11 cellular contexts compared by ENCODE assay signal in the genomic region with DNA sequence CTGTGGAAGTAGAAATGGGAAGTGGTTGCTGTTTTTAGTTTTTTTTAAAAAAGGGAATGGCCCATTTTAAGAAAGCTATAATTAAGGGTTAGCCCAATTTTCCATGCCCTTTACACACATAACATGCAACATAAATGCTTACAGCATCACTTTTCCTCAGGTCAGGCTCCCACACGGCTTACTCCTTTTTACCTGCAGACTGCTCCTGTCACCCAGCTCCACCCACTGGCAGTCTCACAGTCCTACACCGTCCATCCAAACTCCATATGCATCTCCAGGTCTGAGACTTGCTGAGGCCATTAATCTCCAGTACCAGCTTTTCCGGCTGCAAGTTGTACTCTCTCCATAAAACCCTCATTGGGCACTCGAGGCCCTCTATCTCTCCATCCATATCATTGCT. TPM values are rescaled to one million over a fixed set of nuclear protein-coding genes. Genes with fewer than 3 reads are reported as not detected.
DNase-seq lines count a peak whose midpoint lies in the region; ATAC-seq, FAIRE-seq and TF ChIP-seq lines count a peak whose summit lies in the region.
"Had no signal": no experiment of that assay in that cellular context is flagged by ENCODE, and none has a peak within 500 bp of the region (broad histone marks: within the 10 kb centered on the region; RNA-seq: fewer than 3 reads in every experiment).

No MANE protein-coding gene starts in this region.

- H2AK5ac ChIP-seq in neuronal stem cell (ENCODE audit: low read depth, low read length): no peak overlapping the region

- intact Hi-C loops in HCT116 (cut with micrococcal nuclease) (no loop called here), posterior vena cava (cut with DNase I) (no loop called here), ovary (cut with DNase I) (no loop called here)

- no peak overlapping the region for H3K14ac ChIP-seq in neuronal stem cell (ENCODE audit: low read length)

- no peak overlapping the region for H3K4ac ChIP-seq in neuronal stem cell (ENCODE audit: low read length)

- H2BK12ac ChIP-seq in neuronal stem cell (ENCODE audit: low read length): no peak overlapping the region

- no peak overlapping the region for H4K91ac ChIP-seq in neuronal stem cell (ENCODE audit: low read depth, low read length, poor library complexity)

- H3K36me3 ChIP-seq in HCT116 (ENCODE audit: control insufficient read depth in 1 of 2, insufficient read depth in 2 of 2, low read length in 2 of 2): no peaks in the 10 kb centered on the region
- no peaks in the 10 kb centered on the region for H3K36me3 ChIP-seq in NT2/D1 (ENCODE audit: insufficient read depth, insufficient read length, low read length)
- H3K36me3 ChIP-seq in keratinocyte (ENCODE audit: control insufficient read depth in 2 of 2, extremely low read depth in 1 of 2, insufficient read depth in 2 of 2, low read length in 2 of 2): no peaks in the 10 kb centered on the region
- H3K36me3 ChIP-seq in neuronal stem cell (replicated peaks in 1 of 2; ENCODE audit: control insufficient read depth in 2 of 2, insufficient read depth in 2 of 2, low read length in 2 of 2): no peaks in the 10 kb centered on the region
- no peaks in the 10 kb centered on the region for H3K36me3 ChIP-seq in ovary
- H3K36me3 ChIP-seq: cardiac muscle cell had no signal

- TF ChIP-seq EP300 in ovary (IDR thresholded peaks at IDR 0.05): no peak

- H3K27me3 ChIP-seq in HCT116 (ENCODE audit: insufficient read depth, low read length) (no peaks in the 10 kb centered on the region), NT2/D1 (ENCODE audit: insufficient read depth, insufficient read length) (no peaks in the 10 kb centered on the region), keratinocyte (ENCODE audit: control insufficient read depth, extremely low read depth, insufficient read depth, low read length) (no peaks in the 10 kb centered on the region), neuronal stem cell (ENCODE audit: control insufficient read depth in 3 of 3, insufficient read depth in 3 of 3, low read depth in 1 of 3, low read length in 3 of 3) (no peaks in the 10 kb centered on the region), ovary (no peaks in the 10 kb centered on the region)
- H3K27me3 ChIP-seq: cardiac muscle cell had no signal

- dilution Hi-C loops in keratinocyte (cut with MboI; ENCODE audit: extremely low pct_ligation_motif_present, low sequenced_read_pairs): no loop called here

- no peak overlapping the region for H3K27ac ChIP-seq in HCT116 (ENCODE audit: low read depth, low read length)
- no peak overlapping the region for H3K27ac ChIP-seq in keratinocyte (ENCODE audit: control insufficient read depth, insufficient read depth, low read length)
- H3K27ac ChIP-seq in neuronal stem cell (replicated peaks; ENCODE audit: low read length): no peak overlapping the region
- H3K27ac ChIP-seq in ovary: no peak overlapping the region
- H3K27ac ChIP-seq: cardiac muscle cell, SK-N-MC had no signal

- no peak overlapping the region for H3K23ac ChIP-seq in neuronal stem cell (ENCODE audit: low read depth, low read length, poor library complexity)

- H3K4me1 ChIP-seq in HCT116 (ENCODE audit: control insufficient read depth in 1 of 2, insufficient read depth in 2 of 2, low read length in 2 of 2): no peaks in the 10 kb centered on the region
- H3K4me1 ChIP-seq in NT2/D1 (ENCODE audit: insufficient read depth, insufficient read length): no peaks in the 10 kb centered on the region
- no peaks in the 10 kb centered on the region for H3K4me1 ChIP-seq in keratinocyte (ENCODE audit: control insufficient read depth, extremely low read depth, insufficient read depth, low read length)
- H3K4me1 ChIP-seq in neuronal stem cell (ENCODE audit: control insufficient read depth in 2 of 2, insufficient read depth in 1 of 2, low read depth in 1 of 2, low read length in 2 of 2): no peaks in the 10 kb centered on the region
- H3K4me1 ChIP-seq in ovary (ENCODE audit: insufficient read depth): peaks cover 2% of the 10 kb centered on the region

- peak; percentile 100 for ATAC-seq in HCT116

- BruUV-seq in HCT116 (replicated peaks; lab: Mats Ljungman, UMichigan): no TSS peak

- no peak overlapping the region for H2BK15ac ChIP-seq in neuronal stem cell (ENCODE audit: low read length)

- H3K4me3 ChIP-seq in HCT116 (replicated peaks in 1 of 2; ENCODE audit: low read depth in 1 of 2, low read length in 2 of 2): no peak overlapping the region
- no peak overlapping the region for H3K4me3 ChIP-seq in NT2/D1 (ENCODE audit: insufficient read length, low read depth)
- H3K4me3 ChIP-seq in keratinocyte (ENCODE audit: control insufficient read depth in 2 of 3, extremely low read depth in 1 of 3, insufficient read depth in 2 of 3, low read depth in 1 of 3, low read length in 3 of 3): no peak overlapping the region
- H3K4me3 ChIP-seq in neuronal stem cell (ENCODE audit: low read length in 2 of 2): no peak overlapping the region
- no peak overlapping the region for H3K4me3 ChIP-seq in ovary
- H3K4me3 ChIP-seq: cardiac muscle cell, SK-N-MC had no signal

- no peaks in the 10 kb centered on the region for H3K9me2 ChIP-seq in HCT116 (ENCODE audit: insufficient read depth)

- POLR2A ChIA-PET in GM10248 (lab: Yijun Ruan, JAX): no interaction called here
- POLR2A ChIA-PET in HCT116 (lab: Charles Lee): no interaction called here

- CTCF ChIA-PET in GM10248 (lab: Yijun Ruan, JAX) (interaction anchor here (0.8 to 2.7 kb wide), 6 partner anchors 9 to 74 kb away, joined by 4 to 11 read pairs (median 6); no protein-coding TSS in a partner anchor), HCT116 (lab: Charles Lee) (interaction anchor here (0.7 to 2.4 kb wide), 9 partner anchors 10 to 607 kb away, joined by 3 to 24 read pairs (median 3); no protein-coding TSS in a partner anchor)

- no peaks in the 10 kb centered on the region for H4K20me1 ChIP-seq in HCT116 (ENCODE audit: insufficient read depth)
- H4K20me1 ChIP-seq in keratinocyte (ENCODE audit: control insufficient read depth, extremely low read depth, insufficient read depth, low read length): no peaks in the 10 kb centered on the region

- H4K8ac ChIP-seq in neuronal stem cell (ENCODE audit: low read depth, low read length): no peak overlapping the region

- TF ChIP-seq CTCF in GM10248 (IDR thresholded peaks at IDR 0.05; ENCODE audit: control extremely low read depth, extremely low read depth, low read depth, missing control alignments) (peak; percentile 27), HCT116 (IDR thresholded peaks at IDR 0.05 in 2 of 3, conservative IDR thresholded peaks at IDR 0.05 in 1 of 3; ENCODE audit: borderline replicate concordance in 1 of 3, insufficient read depth in 1 of 3, low read depth in 2 of 3, low read length in 2 of 3) (peak; percentile 20 to 77 (median 65); a peak in 4 of 6 replicates), keratinocyte (optimal IDR thresholded peaks at IDR 0.05 in 1 of 3, IDR thresholded peaks at IDR 0.05 in 1 of 3, conservative IDR thresholded peaks at IDR 0.05 in 1 of 3; ENCODE audit: extremely low read depth in 1 of 3, insufficient read depth in 2 of 3, low read length in 3 of 3) (peak; percentile 20 to 56 (median 50)), ovary (IDR thresholded peaks at IDR 0.05) (no peak)

- H2AFZ ChIP-seq in HCT116 (ENCODE audit: low read depth, low read length, poor library complexity, severe bottlenecking): peak overlapping the region; percentile 42
- H2AFZ ChIP-seq in keratinocyte (ENCODE audit: control insufficient read depth, low read length): no peak overlapping the region
- no peak overlapping the region for H2AFZ ChIP-seq in neuronal stem cell (ENCODE audit: low read length)

- H3K9me3 ChIP-seq in HCT116 (ENCODE audit: control insufficient read depth in 1 of 2, insufficient read depth in 1 of 2, low read depth in 1 of 2, low read length in 2 of 2) (no peaks in the 10 kb centered on the region), NT2/D1 (ENCODE audit: insufficient read depth, low read length) (no peaks in the 10 kb centered on the region), keratinocyte (ENCODE audit: control insufficient read depth, low read depth, low read length) (no peaks in the 10 kb centered on the region), neuronal stem cell (replicated peaks in 1 of 2; ENCODE audit: control insufficient read depth in 2 of 2, insufficient read depth in 1 of 2, low read depth in 1 of 2, low read length in 2 of 2) (no peaks in the 10 kb centered on the region), ovary (no peaks in the 10 kb centered on the region)

- RAD21 ChIA-PET in HCT116 (lab: Charles Lee; ENCODE audit: low non-redundant PET in 1 of 2, low total read pairs in 2 of 2, uncharacterized antibody in 2 of 2, unreplicated experiment in 2 of 2): interaction anchor here in 1 of 2 experiments (1.0 kb wide), 1 partner anchor 75 kb away, joined by 3 read pairs; no protein-coding TSS in a partner anchor

- TF ChIP-seq POLR2A in HCT116 (IDR thresholded peaks at IDR 0.05; ENCODE audit: borderline replicate concordance, extremely low read depth, insufficient read depth, insufficient read length) (no peak), ovary (IDR thresholded peaks at IDR 0.05) (no peak)

- H3K4me2 ChIP-seq in HCT116 (ENCODE audit: low read length) (no peak overlapping the region), keratinocyte (ENCODE audit: control insufficient read depth, extremely low read depth, insufficient read depth, low read depth, low read length) (no peak overlapping the region), neuronal stem cell (ENCODE audit: insufficient read depth, low read length, poor library complexity, severe bottlenecking) (no peak overlapping the region)

- H3K79me2 ChIP-seq in HCT116 (ENCODE audit: insufficient read depth, low read length): no peaks in the 10 kb centered on the region
- H3K79me2 ChIP-seq in keratinocyte (ENCODE audit: control insufficient read depth, insufficient read depth, low read length): no peaks in the 10 kb centered on the region

- no peaks in the 10 kb centered on the region for H3K9me1 ChIP-seq in keratinocyte (ENCODE audit: control insufficient read depth, extremely low read depth, insufficient read depth, low read length)

- H2BK5ac ChIP-seq in neuronal stem cell (ENCODE audit: low read length): no peak overlapping the region

- no peaks in the 10 kb centered on the region for H3K79me1 ChIP-seq in neuronal stem cell (ENCODE audit: low read depth, low read length)

- DNase-seq in GM10248 (ENCODE audit: extremely low spot score) (no peak), HCT116 (ENCODE audit: low read depth, low spot score) (peak; percentile 50), NT2/D1 (ENCODE audit: low read depth, low spot score) (peak; percentile 27), keratinocyte (ENCODE audit: low read depth, low spot score) (no peak), neuronal stem cell (ENCODE audit: low spot score) (no peak), posterior vena cava (ENCODE audit: low spot score) (no peak), NCI-H446 (lab: John Stamatoyannopoulos, UW) (no peak), ovary (no peak)

- peak; percentile 56 for TF ChIP-seq RAD21 in HCT116 (IDR thresholded peaks at IDR 0.05; ENCODE audit: low read depth)

- no peak overlapping the region for H2BK120ac ChIP-seq in neuronal stem cell (ENCODE audit: low read depth, low read length)

- H3K18ac ChIP-seq in neuronal stem cell (ENCODE audit: low read length): no peak overlapping the region

- WGBS in neuronal stem cell (ENCODE audit: extremely low coverage in 2 of 2, insufficient read length in 2 of 2, insufficient replicate concordance in 1 of 2), 2 donors: no CpG with 5 or more reads among the region's 4 CpGs
- WGBS in ovary, 3 donors: 75 to 84% (median 80%) methylated on average over 4 of the region's 4 CpGs

- H3K9ac ChIP-seq in HCT116 (ENCODE audit: low read length) (no peak overlapping the region), NT2/D1 (ENCODE audit: insufficient read length, low read depth) (no peak overlapping the region), keratinocyte (ENCODE audit: control insufficient read depth, extremely low read depth, insufficient read depth, low read length) (no peak overlapping the region), neuronal stem cell (ENCODE audit: low read depth, low read length, poor library complexity) (no peak overlapping the region)

- no peak for FAIRE-seq in keratinocyte (lab: Jason Lieb, UNC)

RNA-seq across cellular contexts. Expression of gene MORC1, which starts 19.7 kb away (rescaled TPM):
- total RNA-seq in HCT116 (2021; ENCODE audit: unreplicated experiment) (not detected), posterior vena cava (not detected), ovary (under 1 TPM in 4 of 7 donors, not detected in 3; 0.11 to 0.52 (median 0.15) TPM)
- polyA plus RNA-seq in HCT116 (2012): not detected in 2 replicates
- polyA plus RNA-seq in keratinocyte (not detected in 3 replicates), ovary (under 1 TPM in 1 of 2 donors, not detected in 1; 0.05 TPM)
- polyA plus RNA-seq in keratinocyte (2011; ENCODE audit: low read depth): not detected
- polyA plus RNA-seq in keratinocyte (2011; cell fraction: cytosol; rRNA removed): not detected in 2 replicates
- not detected in 2 replicates for polyA plus RNA-seq in keratinocyte (2011; cell fraction: nucleus; rRNA removed)
- polyA plus RNA-seq in keratinocyte (2012; ENCODE audit: low replicate concordance): not detected in 2 replicates
- polyA minus RNA-seq in keratinocyte: not detected in 3 replicates
- polyA minus RNA-seq in keratinocyte (2011; cell fraction: cytosol; rRNA and poly(A)+ RNA removed): not detected
- not detected in 2 replicates for polyA minus RNA-seq in keratinocyte (2011; cell fraction: nucleus; rRNA and poly(A)+ RNA removed)
- not detected for polyA plus RNA-seq in neuronal stem cell (2013, experiment 1 of 2)
- not detected for polyA plus RNA-seq in neuronal stem cell (2013, experiment 2 of 2)
- total RNA-seq: cardiac muscle cell; natural killer cell treated with Interleukin-12 subunit alpha and Interleukin-12 subunit beta and Interleukin-15 and Interleukin-18, amount 100 ng/mL, for 72 hours had no signal
- polyA plus RNA-seq: cardiac muscle cell had no signal

RNA-seq across cellular contexts. Expression of gene C3orf85, which starts 38.3 kb away (rescaled TPM):
- total RNA-seq in HCT116 (2021; ENCODE audit: unreplicated experiment): not detected
- not detected in 2 replicates for polyA plus RNA-seq in HCT116 (2012)
- not detected in 3 replicates for polyA plus RNA-seq in keratinocyte
- not detected for polyA plus RNA-seq in keratinocyte (2011; ENCODE audit: low read depth)
- polyA plus RNA-seq in keratinocyte (2011; cell fraction: cytosol; rRNA removed): not detected in 2 replicates
- polyA plus RNA-seq in keratinocyte (2011; cell fraction: nucleus; rRNA removed): not detected in 2 replicates
- not detected in 2 replicates for polyA plus RNA-seq in keratinocyte (2012; ENCODE audit: low replicate concordance)
- polyA minus RNA-seq in keratinocyte: not detected in 3 replicates
- polyA minus RNA-seq in keratinocyte (2011; cell fraction: cytosol; rRNA and poly(A)+ RNA removed): not detected
- polyA minus RNA-seq in keratinocyte (2011; cell fraction: nucleus; rRNA and poly(A)+ RNA removed): not detected in 2 replicates
- polyA plus RNA-seq in neuronal stem cell (2013, experiment 1 of 2): not detected
- not detected for polyA plus RNA-seq in neuronal stem cell (2013, experiment 2 of 2)
- total RNA-seq in posterior vena cava: not detected
- not detected for total RNA-seq in ovary
- not detected for polyA plus RNA-seq in ovary
- total RNA-seq: cardiac muscle cell; natural killer cell treated with Interleukin-12 subunit alpha and Interleukin-12 subunit beta and Interleukin-15 and Interleukin-18, amount 100 ng/mL, for 72 hours had no signal
- polyA plus RNA-seq: cardiac muscle cell had no signal

Comparison
In these comparisons a context has a peak if more than half of its experiments do, and no peak if none do; other contexts are left out.
1. DNase-seq: peak in HCT116 (single experiment) and NT2/D1 (single experiment); none in GM10248 (single experiment), keratinocyte (single experiment), neuronal stem cell (single experiment), posterior vena cava (single experiment), NCI-H446 (0 of 2) and ovary (0 of 5).
2. CTCF ChIP-seq: peak in GM10248 (single experiment), HCT116 (3 of 3) and keratinocyte (3 of 3); none in ovary (0 of 3).